8 cellular contexts compared by ENCODE assay signal in genomic region chr11:116791002-116791812, GRCh38. TPM values are rescaled to one million over a fixed set of nuclear protein-coding genes. Genes with fewer than 3 reads are reported as not detected.
DNase-seq lines count a peak whose midpoint lies in the region; ATAC-seq and TF ChIP-seq lines count a peak whose summit lies in the region.

No MANE protein-coding gene starts in this region.

- no peak overlapping the region for H3K4me3 Mint-ChIP-seq in activated naive CD4-positive, alpha-beta T cell treated with anti-CD3 and anti-CD28 coated beads, Interleukin-2, amount 10 ng/mL, durations not matched to agents 7 days and 5 days
- no peak overlapping the region for H3K4me3 Mint-ChIP-seq in glutamatergic neuron (ENCODE audit: unreplicated experiment)

- intact Hi-C loops in tibial artery (cut with DNase I; ENCODE audit: low total_unique reads) = loop anchor here (5.0 kb wide), 2 partner anchors 46 to 316 kb away; partner anchors contain the start of gene APOA1

- H3K9ac ChIP-seq in parathyroid adenoma = no peak overlapping the region

- CTCF ChIA-PET in activated naive CD4-positive, alpha-beta T cell treated with anti-CD3 and anti-CD28 coated beads, Interleukin-2, amount 10 ng/mL, durations not matched to agents 7 days and 5 days (lab: Charles Lee) = interaction anchor here (0.5 to 6.3 kb wide), 33 partner anchors 9 to 483 kb away, joined by 3 to 139 read pairs (median 5); partner anchors contain the start of genes APOA1, BUD13, PAFAH1B2 and SIK3

- H3K79me2 ChIP-seq in parathyroid adenoma = no peaks in the 10 kb centered on the region

- no peaks in the 10 kb centered on the region for H3K9me3 Mint-ChIP-seq in activated naive CD4-positive, alpha-beta T cell treated with anti-CD3 and anti-CD28 coated beads, Interleukin-2, amount 10 ng/mL, durations not matched to agents 7 days and 5 days
- H3K9me3 Mint-ChIP-seq in glutamatergic neuron (ENCODE audit: unreplicated experiment) = peaks cover 3% of the 10 kb centered on the region

- ATAC-seq in SK-N-SH treated with all-trans-retinoic acid at 6 μM for 48 hours (peak; percentile 74), GM21390 (IDR thresholded peaks at IDR 0.05; ENCODE audit: unreplicated experiment) (no peak)

- H3K4me1 ChIP-seq in parathyroid adenoma = no peaks in the 10 kb centered on the region
- peaks cover 0 to 32% (median 21%) of the 10 kb centered on the region in 4 donors for H3K4me1 ChIP-seq in tibial artery

- H3K36me3 ChIP-seq in parathyroid adenoma (ENCODE audit: control insufficient read depth, insufficient read depth, low read length) (no peaks in the 10 kb centered on the region), tibial artery (peaks cover under 1 to 5% (median 4%) of the 10 kb centered on the region in 3 donors)

- no peak overlapping the region for H3K4me2 ChIP-seq in parathyroid adenoma (ENCODE audit: low read length)

- H3K36me3 Mint-ChIP-seq in activated naive CD4-positive, alpha-beta T cell treated with anti-CD3 and anti-CD28 coated beads, Interleukin-2, amount 10 ng/mL, durations not matched to agents 7 days and 5 days = peaks cover 9% of the 10 kb centered on the region
- no peaks in the 10 kb centered on the region for H3K36me3 Mint-ChIP-seq in glutamatergic neuron (ENCODE audit: unreplicated experiment)

- no peaks in the 10 kb centered on the region for H3K9me3 ChIP-seq in parathyroid adenoma (ENCODE audit: control insufficient read depth, low read length)
- no peaks in the 10 kb centered on the region for H3K9me3 ChIP-seq in tibial artery

- no peaks in the 10 kb centered on the region for H3K27me3 ChIP-seq in parathyroid adenoma (ENCODE audit: control insufficient read depth, insufficient read depth, low read length)
- peaks cover 0 to 3% of the 10 kb centered on the region in 2 donors for H3K27me3 ChIP-seq in tibial artery

- H3K4me3 ChIP-seq in parathyroid adenoma (ENCODE audit: low read depth, low read length) = no peak overlapping the region
- no peak overlapping the region for H3K4me3 ChIP-seq in tibial artery

- H2AFZ ChIP-seq in parathyroid adenoma = no peak overlapping the region

- H3K27me3 Mint-ChIP-seq in activated naive CD4-positive, alpha-beta T cell treated with anti-CD3 and anti-CD28 coated beads, Interleukin-2, amount 10 ng/mL, durations not matched to agents 7 days and 5 days = peaks cover 47% of the 10 kb centered on the region
- H3K27me3 Mint-ChIP-seq in glutamatergic neuron (ENCODE audit: unreplicated experiment) = peaks cover 12% of the 10 kb centered on the region

- H3K27ac ChIP-seq in parathyroid adenoma (no peak overlapping the region), tibial artery (no peak overlapping the region)

- TF ChIP-seq CTCF in glutamatergic neuron (IDR thresholded peaks at IDR 0.05; ENCODE audit: partially characterized antibody, unreplicated experiment) = peak; percentile 88
- TF ChIP-seq CTCF in parathyroid adenoma (IDR thresholded peaks at IDR 0.05) = peak; percentile 50
- TF ChIP-seq CTCF in tibial artery (IDR thresholded peaks at IDR 0.05) = peak; percentile 84 to 86

- no peak overlapping the region for H3K27ac Mint-ChIP-seq in activated naive CD4-positive, alpha-beta T cell treated with anti-CD3 and anti-CD28 coated beads, Interleukin-2, amount 10 ng/mL, durations not matched to agents 7 days and 5 days
- no peak overlapping the region for H3K27ac Mint-ChIP-seq in glutamatergic neuron (ENCODE audit: unreplicated experiment)

- H3K4me1 Mint-ChIP-seq in activated naive CD4-positive, alpha-beta T cell treated with anti-CD3 and anti-CD28 coated beads, Interleukin-2, amount 10 ng/mL, durations not matched to agents 7 days and 5 days = peaks cover 27% of the 10 kb centered on the region
- H3K4me1 Mint-ChIP-seq in glutamatergic neuron (ENCODE audit: low read depth, unreplicated experiment) = peaks cover 10% of the 10 kb centered on the region

- DNase-seq in ELR (ENCODE audit: low read depth) (peak; percentile 69), M059J (ENCODE audit: low read depth) (peak; percentile 41), glutamatergic neuron (peak; percentile 94), tibial artery (peak; percentile 64 to 84)
- peak; percentile 85 for DNase-seq in activated naive CD4-positive, alpha-beta T cell treated with anti-CD3 and anti-CD28 coated beads, Interleukin-2, amount 10 ng/mL, durations not matched to agents 7 days and 5 days

TF ChIP-seq in SK-N-SH treated with all-trans-retinoic acid at 6 μM for 48 hours, 23 proteins besides CTCF, POLR2A, EP300 and RAD21 (continues in another document):
- TF ChIP-seq ZNF8 (CRISPR knock-in tag; IDR thresholded peaks at IDR 0.05) = no peak
- TF ChIP-seq POU6F1 (CRISPR knock-in tag; IDR thresholded peaks at IDR 0.05; ENCODE audit: borderline replicate concordance, low read depth) = no peak
- TF ChIP-seq PPARA (CRISPR knock-in tag; IDR thresholded peaks at IDR 0.05; ENCODE audit: borderline replicate concordance) = no peak
- no peak for TF ChIP-seq ZNF70 (CRISPR knock-in tag; IDR thresholded peaks at IDR 0.05)
- TF ChIP-seq, protein P1, sequence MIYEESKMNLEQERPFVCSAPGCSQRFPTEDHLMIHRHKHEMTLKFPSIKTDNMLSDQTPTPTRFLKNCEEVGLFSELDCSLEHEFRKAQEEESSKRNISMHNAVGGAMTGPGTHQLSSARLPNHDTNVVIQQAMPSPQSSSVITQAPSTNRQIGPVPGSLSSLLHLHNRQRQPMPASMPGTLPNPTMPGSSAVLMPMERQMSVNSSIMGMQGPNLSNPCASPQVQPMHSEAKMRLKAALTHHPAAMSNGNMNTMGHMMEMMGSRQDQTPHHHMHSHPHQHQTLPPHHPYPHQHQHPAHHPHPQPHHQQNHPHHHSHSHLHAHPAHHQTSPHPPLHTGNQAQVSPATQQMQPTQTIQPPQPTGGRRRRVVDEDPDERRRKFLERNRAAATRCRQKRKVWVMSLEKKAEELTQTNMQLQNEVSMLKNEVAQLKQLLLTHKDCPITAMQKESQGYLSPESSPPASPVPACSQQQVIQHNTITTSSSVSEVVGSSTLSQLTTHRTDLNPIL (CRISPR knock-in tag; IDR thresholded peaks at IDR 0.05; ENCODE audit: low read depth) = no peak
- TF ChIP-seq ZNF565 (CRISPR knock-in tag; conservative IDR thresholded peaks at IDR 0.05; ENCODE audit: low read depth) = no peak
- no peak for TF ChIP-seq ZFP30 (CRISPR knock-in tag; IDR thresholded peaks at IDR 0.05)
- TF ChIP-seq, protein P2, sequence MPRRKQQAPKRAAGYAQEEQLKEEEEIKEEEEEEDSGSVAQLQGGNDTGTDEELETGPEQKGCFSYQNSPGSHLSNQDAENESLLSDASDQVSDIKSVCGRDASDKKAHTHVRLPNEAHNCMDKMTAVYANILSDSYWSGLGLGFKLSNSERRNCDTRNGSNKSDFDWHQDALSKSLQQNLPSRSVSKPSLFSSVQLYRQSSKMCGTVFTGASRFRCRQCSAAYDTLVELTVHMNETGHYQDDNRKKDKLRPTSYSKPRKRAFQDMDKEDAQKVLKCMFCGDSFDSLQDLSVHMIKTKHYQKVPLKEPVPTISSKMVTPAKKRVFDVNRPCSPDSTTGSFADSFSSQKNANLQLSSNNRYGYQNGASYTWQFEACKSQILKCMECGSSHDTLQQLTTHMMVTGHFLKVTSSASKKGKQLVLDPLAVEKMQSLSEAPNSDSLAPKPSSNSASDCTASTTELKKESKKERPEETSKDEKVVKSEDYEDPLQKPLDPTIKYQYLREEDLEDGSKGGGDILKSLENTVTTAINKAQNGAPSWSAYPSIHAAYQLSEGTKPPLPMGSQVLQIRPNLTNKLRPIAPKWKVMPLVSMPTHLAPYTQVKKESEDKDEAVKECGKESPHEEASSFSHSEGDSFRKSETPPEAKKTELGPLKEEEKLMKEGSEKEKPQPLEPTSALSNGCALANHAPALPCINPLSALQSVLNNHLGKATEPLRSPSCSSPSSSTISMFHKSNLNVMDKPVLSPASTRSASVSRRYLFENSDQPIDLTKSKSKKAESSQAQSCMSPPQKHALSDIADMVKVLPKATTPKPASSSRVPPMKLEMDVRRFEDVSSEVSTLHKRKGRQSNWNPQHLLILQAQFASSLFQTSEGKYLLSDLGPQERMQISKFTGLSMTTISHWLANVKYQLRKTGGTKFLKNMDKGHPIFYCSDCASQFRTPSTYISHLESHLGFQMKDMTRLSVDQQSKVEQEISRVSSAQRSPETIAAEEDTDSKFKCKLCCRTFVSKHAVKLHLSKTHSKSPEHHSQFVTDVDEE (CRISPR knock-in tag; IDR thresholded peaks at IDR 0.05) = no peak
- no peak for TF ChIP-seq ISL1 (CRISPR knock-in tag; IDR thresholded peaks at IDR 0.05)
- TF ChIP-seq BACH2 (CRISPR knock-in tag; IDR thresholded peaks at IDR 0.05; ENCODE audit: borderline replicate concordance) = no peak

RNA-seq across cellular contexts. Expression of gene APOA5, which starts 0.5 kb away (rescaled TPM):
- not detected in 2 replicates for total RNA-seq in M059J (2014; rRNA removed; shearing (Covaris generic))
- total RNA-seq in glutamatergic neuron (ENCODE audit: unreplicated experiment) = not detected

RNA-seq across cellular contexts. Expression of gene ZPR1, which starts 3.4 kb away (rescaled TPM):
- 59.8 and 98.2 TPM in 2 replicates for total RNA-seq in M059J (2014; rRNA removed; shearing (Covaris generic))
- total RNA-seq in glutamatergic neuron (ENCODE audit: unreplicated experiment) = 61.9 TPM

RNA-seq across cellular contexts. Expression of gene BUD13, which starts 18.4 kb away (rescaled TPM):
- 18.5 and 26.4 TPM in 2 replicates for total RNA-seq in M059J (2014; rRNA removed; shearing (Covaris generic))
- 17.0 TPM for total RNA-seq in glutamatergic neuron (ENCODE audit: unreplicated experiment)

RNA-seq across cellular contexts. Expression of gene APOA4, which starts 31.9 kb away (rescaled TPM):
- not detected in 2 replicates for total RNA-seq in M059J (2014; rRNA removed; shearing (Covaris generic))
- not detected for total RNA-seq in glutamatergic neuron (ENCODE audit: unreplicated experiment)

RNA-seq across cellular contexts. Expression of gene APOC3, which starts 38.5 kb away (rescaled TPM):
- not detected in 2 replicates for total RNA-seq in M059J (2014; rRNA removed; shearing (Covaris generic))
- not detected for total RNA-seq in glutamatergic neuron (ENCODE audit: unreplicated experiment)

Comparison
In these comparisons a context has a peak if more than half of its experiments do, and no peak if none do; other contexts are left out.
1. DNase-seq: peak in every context shown above with its lines; median percentile 94 in glutamatergic neuron; 85 in activated naive CD4-positive, alpha-beta T cell treated with anti-CD3 and anti-CD28 coated beads, Interleukin-2, amount 10 ng/mL, durations not matched to agents 7 days and 5 days; 74 in tibial artery; 69 in ELR; 41 in M059J.